1 cellular context compared by ENCODE assay signal in genomic region chr6:30717129-30717844, GRCh38.
TF ChIP-seq lines count a peak whose summit lies in the region.

MDC1 (minus strand) TSS chr6:30717281; CDS start chr6:30715175, 2,106 bp downstream.

TF ChIP-seq in HepG2, 621 proteins besides CTCF, POLR2A, EP300 and RAD21 (continued from another document and continues in another):
- TF ChIP-seq, protein P1, sequence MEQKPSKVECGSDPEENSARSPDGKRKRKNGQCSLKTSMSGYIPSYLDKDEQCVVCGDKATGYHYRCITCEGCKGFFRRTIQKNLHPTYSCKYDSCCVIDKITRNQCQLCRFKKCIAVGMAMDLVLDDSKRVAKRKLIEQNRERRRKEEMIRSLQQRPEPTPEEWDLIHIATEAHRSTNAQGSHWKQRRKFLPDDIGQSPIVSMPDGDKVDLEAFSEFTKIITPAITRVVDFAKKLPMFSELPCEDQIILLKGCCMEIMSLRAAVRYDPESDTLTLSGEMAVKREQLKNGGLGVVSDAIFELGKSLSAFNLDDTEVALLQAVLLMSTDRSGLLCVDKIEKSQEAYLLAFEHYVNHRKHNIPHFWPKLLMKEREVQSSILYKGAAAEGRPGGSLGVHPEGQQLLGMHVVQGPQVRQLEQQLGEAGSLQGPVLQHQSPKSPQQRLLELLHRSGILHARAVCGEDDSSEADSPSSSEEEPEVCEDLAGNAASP (CRISPR knock-in tag; IDR thresholded peaks at IDR 0.05; ENCODE audit: borderline replicate concordance), result peak; percentile 83
- TF ChIP-seq, protein P2, sequence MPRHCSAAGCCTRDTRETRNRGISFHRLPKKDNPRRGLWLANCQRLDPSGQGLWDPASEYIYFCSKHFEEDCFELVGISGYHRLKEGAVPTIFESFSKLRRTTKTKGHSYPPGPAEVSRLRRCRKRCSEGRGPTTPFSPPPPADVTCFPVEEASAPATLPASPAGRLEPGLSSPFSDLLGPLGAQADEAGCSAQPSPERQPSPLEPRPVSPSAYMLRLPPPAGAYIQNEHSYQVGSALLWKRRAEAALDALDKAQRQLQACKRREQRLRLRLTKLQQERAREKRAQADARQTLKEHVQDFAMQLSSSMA (CRISPR knock-in tag; IDR thresholded peaks at IDR 0.05), result no peak
- TF ChIP-seq JARID2 (CRISPR knock-in tag; IDR thresholded peaks at IDR 0.05; ENCODE audit: insufficient replicate concordance) (no peak), CSRNP2 (CRISPR knock-in tag; conservative IDR thresholded peaks at IDR 0.05; ENCODE audit: low read depth) (no peak; the same call in 1 of the 2 replicates), CREM (IDR thresholded peaks at IDR 0.05) (peak; percentile 92), CREM (CRISPR knock-in tag; IDR thresholded peaks at IDR 0.05) (peak; percentile 56; the same call in 1 of the 2 replicates), IRF9 (CRISPR knock-in tag; IDR thresholded peaks at IDR 0.05; ENCODE audit: borderline replicate concordance) (peak; percentile 65), ZNF550 (CRISPR knock-in tag; IDR thresholded peaks at IDR 0.05; ENCODE audit: borderline replicate concordance) (no peak), ZNF282 (IDR thresholded peaks at IDR 0.05; ENCODE audit: partially characterized antibody) (no peak), ZNF766 (CRISPR knock-in tag; IDR thresholded peaks at IDR 0.05; ENCODE audit: borderline replicate concordance) (peak; percentile 88; the same call in 1 of the 2 replicates), HMG20A (CRISPR knock-in tag; IDR thresholded peaks at IDR 0.05; ENCODE audit: borderline replicate concordance) (peak; percentile 64; the same call in 1 of the 2 replicates), GABPA (IDR thresholded peaks at IDR 0.05; ENCODE audit: low read depth, low read length) (peak; percentile 46), GABPA (CRISPR knock-in tag; IDR thresholded peaks at IDR 0.05; ENCODE audit: low read depth) (peak; percentile 89), EED (CRISPR knock-in tag; IDR thresholded peaks at IDR 0.05) (peak; percentile 52; the same call in 1 of the 2 replicates), ZBTB8A (CRISPR knock-in tag; IDR thresholded peaks at IDR 0.05; ENCODE audit: borderline replicate concordance, low read depth) (no peak; the same call in 1 of the 2 replicates), ZBTB14 (CRISPR knock-in tag; IDR thresholded peaks at IDR 0.05) (no peak; the same call in 1 of the 2 replicates), HCFC1 (IDR thresholded peaks at IDR 0.05; ENCODE audit: low read depth, low read length) (peak; percentile 74), HNRNPLL (IDR thresholded peaks at IDR 0.05; ENCODE audit: low read depth, low read length, poor library complexity, severe bottlenecking) (peak; percentile 86), NFE2L2 (IDR thresholded peaks at IDR 0.05; ENCODE audit: low read length) (peak; percentile 64; the same call in 1 of the 2 replicates), KLF6 (CRISPR knock-in tag; IDR thresholded peaks at IDR 0.05) (peak; percentile 78; the same call in 1 of the 2 replicates), CBX2 (IDR thresholded peaks at IDR 0.05; ENCODE audit: low read depth, low read length) (no peak), CBX2 (CRISPR knock-in tag; IDR thresholded peaks at IDR 0.05; ENCODE audit: low read depth) (peak; percentile 82; the same call in 1 of the 2 replicates), MIER3 (CRISPR knock-in tag; IDR thresholded peaks at IDR 0.05; ENCODE audit: borderline replicate concordance) (peak; percentile 99), ZNF619 (CRISPR knock-in tag; IDR thresholded peaks at IDR 0.05) (peak; percentile 88; the same call in 1 of the 2 replicates), XBP1 (CRISPR knock-in tag; IDR thresholded peaks at IDR 0.05) (peak; percentile 54; the same call in 1 of the 2 replicates), RBM39 (IDR thresholded peaks at IDR 0.05; ENCODE audit: low read depth, low read length, poor library complexity, severe bottlenecking) (peak; percentile 54), PHF20 (CRISPR knock-in tag; IDR thresholded peaks at IDR 0.05) (peak; percentile 90), NR3C1 (CRISPR knock-in tag; IDR thresholded peaks at IDR 0.05) (no peak), FOXJ3 (CRISPR knock-in tag; IDR thresholded peaks at IDR 0.05; ENCODE audit: borderline replicate concordance) (peak; percentile 63; the same call in 1 of the 2 replicates)
- TF ChIP-seq, protein P3, sequence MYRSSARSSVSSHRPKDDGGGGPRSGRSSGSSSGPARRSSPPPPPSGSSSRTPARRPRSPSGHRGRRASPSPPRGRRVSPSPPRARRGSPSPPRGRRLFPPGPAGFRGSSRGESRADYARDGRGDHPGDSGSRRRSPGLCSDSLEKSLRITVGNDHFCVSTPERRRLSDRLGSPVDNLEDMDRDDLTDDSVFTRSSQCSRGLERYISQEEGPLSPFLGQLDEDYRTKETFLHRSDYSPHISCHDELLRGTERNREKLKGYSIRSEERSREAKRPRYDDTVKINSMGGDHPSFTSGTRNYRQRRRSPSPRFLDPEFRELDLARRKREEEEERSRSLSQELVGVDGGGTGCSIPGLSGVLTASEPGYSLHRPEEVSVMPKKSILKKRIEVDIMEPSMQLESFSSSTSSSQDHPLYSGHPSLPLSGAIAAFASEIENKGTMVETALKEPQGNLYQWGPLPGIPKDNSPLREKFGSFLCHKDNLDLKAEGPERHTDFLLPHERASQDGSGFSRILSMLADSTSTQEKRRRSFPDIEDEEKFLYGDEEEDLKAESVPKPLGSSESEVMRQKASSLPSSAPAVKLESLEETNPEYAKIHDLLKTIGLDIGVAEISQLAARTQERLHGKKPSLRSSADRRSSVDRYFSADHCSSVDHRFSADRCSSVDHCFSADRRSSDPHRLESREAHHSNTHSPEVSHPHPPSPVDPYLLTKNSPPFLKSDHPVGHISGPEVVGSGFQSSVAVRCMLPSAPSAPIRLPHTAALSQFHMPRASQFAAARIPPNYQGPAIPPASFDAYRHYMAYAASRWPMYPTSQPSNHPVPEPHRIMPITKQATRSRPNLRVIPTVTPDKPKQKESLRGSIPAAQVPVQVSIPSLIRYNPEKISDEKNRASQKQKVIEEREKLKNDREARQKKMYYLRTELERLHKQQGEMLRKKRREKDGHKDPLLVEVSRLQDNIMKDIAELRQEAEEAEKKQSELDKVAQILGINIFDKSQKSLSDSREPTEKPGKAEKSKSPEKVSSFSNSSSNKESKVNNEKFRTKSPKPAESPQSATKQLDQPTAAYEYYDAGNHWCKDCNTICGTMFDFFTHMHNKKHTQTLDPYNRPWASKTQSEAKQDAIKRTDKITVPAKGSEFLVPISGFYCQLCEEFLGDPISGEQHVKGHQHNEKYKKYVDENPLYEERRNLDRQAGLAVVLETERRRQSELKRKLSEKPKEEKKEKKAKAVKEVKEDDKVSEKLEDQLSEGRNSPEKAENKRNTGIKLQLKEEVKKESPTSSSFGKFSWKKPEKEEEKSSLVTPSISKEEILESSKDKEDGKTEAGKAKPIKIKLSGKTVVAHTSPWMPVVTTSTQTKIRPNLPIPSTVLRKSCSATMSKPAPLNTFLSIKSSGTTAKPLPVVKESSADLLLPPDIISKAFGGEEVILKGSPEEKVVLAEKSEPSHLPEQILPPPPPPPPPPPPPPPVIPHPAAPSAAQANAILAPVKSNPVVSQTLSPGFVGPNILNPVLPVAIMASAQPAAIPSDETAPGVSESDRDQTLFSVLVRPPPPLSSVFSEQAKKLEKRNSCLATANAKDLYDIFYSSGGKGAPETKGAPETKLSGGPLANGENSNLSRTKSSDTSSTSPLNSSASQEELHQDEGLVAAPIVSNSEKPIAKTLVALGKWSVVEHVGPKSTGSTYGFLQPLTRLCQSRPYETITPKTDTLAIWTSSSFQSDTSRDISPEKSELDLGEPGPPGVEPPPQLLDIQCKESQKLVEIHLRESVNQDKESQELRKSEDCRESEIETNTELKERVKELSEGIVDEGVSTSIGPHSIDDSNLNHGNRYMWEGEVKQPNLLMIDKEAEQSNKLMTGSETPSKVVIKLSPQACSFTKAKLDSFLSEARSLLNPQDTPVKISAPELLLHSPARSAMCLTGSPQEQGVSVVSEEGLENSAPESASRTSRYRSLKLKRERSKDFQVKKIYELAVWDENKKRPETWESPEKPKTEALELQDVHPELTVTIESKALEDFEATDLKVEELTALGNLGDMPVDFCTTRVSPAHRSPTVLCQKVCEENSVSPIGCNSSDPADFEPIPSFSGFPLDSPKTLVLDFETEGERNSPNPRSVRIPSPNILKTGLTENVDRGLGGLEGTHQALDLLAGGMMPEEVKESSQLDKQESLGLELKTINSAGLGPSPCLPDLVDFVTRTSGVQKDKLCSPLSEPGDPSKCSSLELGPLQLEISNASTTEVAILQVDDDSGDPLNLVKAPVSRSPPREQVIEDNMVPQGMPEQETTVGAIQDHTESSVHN (CRISPR knock-in tag; IDR thresholded peaks at IDR 0.05), result 0 out of 2 replicates have a peak, but pooled peaks have one; percentile 29
- TF ChIP-seq, protein P4, sequence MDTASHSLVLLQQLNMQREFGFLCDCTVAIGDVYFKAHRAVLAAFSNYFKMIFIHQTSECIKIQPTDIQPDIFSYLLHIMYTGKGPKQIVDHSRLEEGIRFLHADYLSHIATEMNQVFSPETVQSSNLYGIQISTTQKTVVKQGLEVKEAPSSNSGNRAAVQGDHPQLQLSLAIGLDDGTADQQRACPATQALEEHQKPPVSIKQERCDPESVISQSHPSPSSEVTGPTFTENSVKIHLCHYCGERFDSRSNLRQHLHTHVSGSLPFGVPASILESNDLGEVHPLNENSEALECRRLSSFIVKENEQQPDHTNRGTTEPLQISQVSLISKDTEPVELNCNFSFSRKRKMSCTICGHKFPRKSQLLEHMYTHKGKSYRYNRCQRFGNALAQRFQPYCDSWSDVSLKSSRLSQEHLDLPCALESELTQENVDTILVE (CRISPR knock-in tag; IDR thresholded peaks at IDR 0.05), result peak; percentile 98
- TF ChIP-seq, protein P5, sequence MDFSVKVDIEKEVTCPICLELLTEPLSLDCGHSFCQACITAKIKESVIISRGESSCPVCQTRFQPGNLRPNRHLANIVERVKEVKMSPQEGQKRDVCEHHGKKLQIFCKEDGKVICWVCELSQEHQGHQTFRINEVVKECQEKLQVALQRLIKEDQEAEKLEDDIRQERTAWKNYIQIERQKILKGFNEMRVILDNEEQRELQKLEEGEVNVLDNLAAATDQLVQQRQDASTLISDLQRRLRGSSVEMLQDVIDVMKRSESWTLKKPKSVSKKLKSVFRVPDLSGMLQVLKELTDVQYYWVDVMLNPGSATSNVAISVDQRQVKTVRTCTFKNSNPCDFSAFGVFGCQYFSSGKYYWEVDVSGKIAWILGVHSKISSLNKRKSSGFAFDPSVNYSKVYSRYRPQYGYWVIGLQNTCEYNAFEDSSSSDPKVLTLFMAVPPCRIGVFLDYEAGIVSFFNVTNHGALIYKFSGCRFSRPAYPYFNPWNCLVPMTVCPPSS (IDR thresholded peaks at IDR 0.05), result no peak
- TF ChIP-seq, protein P6, sequence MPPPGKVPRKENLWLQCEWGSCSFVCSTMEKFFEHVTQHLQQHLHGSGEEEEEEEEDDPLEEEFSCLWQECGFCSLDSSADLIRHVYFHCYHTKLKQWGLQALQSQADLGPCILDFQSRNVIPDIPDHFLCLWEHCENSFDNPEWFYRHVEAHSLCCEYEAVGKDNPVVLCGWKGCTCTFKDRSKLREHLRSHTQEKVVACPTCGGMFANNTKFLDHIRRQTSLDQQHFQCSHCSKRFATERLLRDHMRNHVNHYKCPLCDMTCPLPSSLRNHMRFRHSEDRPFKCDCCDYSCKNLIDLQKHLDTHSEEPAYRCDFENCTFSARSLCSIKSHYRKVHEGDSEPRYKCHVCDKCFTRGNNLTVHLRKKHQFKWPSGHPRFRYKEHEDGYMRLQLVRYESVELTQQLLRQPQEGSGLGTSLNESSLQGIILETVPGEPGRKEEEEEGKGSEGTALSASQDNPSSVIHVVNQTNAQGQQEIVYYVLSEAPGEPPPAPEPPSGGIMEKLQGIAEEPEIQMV (CRISPR knock-in tag; IDR thresholded peaks at IDR 0.05; ENCODE audit: low read depth), result peak; percentile 87
- TF ChIP-seq, protein P7, sequence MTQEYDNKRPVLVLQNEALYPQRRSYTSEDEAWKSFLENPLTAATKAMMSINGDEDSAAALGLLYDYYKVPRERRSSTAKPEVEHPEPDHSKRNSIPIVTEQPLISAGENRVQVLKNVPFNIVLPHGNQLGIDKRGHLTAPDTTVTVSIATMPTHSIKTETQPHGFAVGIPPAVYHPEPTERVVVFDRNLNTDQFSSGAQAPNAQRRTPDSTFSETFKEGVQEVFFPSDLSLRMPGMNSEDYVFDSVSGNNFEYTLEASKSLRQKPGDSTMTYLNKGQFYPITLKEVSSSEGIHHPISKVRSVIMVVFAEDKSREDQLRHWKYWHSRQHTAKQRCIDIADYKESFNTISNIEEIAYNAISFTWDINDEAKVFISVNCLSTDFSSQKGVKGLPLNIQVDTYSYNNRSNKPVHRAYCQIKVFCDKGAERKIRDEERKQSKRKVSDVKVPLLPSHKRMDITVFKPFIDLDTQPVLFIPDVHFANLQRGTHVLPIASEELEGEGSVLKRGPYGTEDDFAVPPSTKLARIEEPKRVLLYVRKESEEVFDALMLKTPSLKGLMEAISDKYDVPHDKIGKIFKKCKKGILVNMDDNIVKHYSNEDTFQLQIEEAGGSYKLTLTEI (CRISPR knock-in tag; conservative IDR thresholded peaks at IDR 0.05), result no peak
